In genomic region chr10:33211123-33211878, GRCh38 we compare ENCODE assay signal across 9 cellular contexts.
DNase-seq lines count a peak whose midpoint lies in the region; ATAC-seq and TF ChIP-seq lines count a peak whose summit lies in the region.
"Had no signal": no experiment of that assay in that cellular context is flagged by ENCODE, and none has a peak within 500 bp of the region (broad histone marks: within the 10 kb centered on the region; RNA-seq: fewer than 3 reads in every experiment).

No MANE protein-coding gene starts in this region.

- no peak for TF ChIP-seq POLR2A in gastrocnemius medialis (IDR thresholded peaks at IDR 0.05)

- H3K27ac Mint-ChIP-seq in WTC11: peak overlapping the region; percentile 11

- no peaks in the 10 kb centered on the region for H3K9me3 Mint-ChIP-seq in WTC11

- peak overlapping the region; percentile 44 to 57 (median 52) for H3K27ac ChIP-seq in gastrocnemius medialis

- H3K4me3 ChIP-seq in fibroblast of the aortic adventitia (ENCODE audit: low read depth, low read length) (no peak overlapping the region), gastrocnemius medialis (no peak overlapping the region)

- CTCF ChIA-PET in WTC11 (lab: Charles Lee): interaction anchor here (0.6 to 1.2 kb wide), 2 partner anchors 18 to 65 kb away, joined by 3 read pairs; no protein-coding TSS in a partner anchor

- TF ChIP-seq CTCF in WTC11 (IDR thresholded peaks at IDR 0.05) (no peak), fibroblast of the aortic adventitia (IDR thresholded peaks at IDR 0.05; ENCODE audit: insufficient read depth, low read length) (no peak), gastrocnemius medialis (IDR thresholded peaks at IDR 0.05 in 4 of 5, conservative IDR thresholded peaks at IDR 0.05 in 1 of 5) (no peak)

- H3K4me3 Mint-ChIP-seq in WTC11: no peak overlapping the region

- intact Hi-C loops in gastrocnemius medialis (cut with DNase I; ENCODE audit: low total_unique reads): no loop called here

- ATAC-seq in GM18502 (IDR thresholded peaks at IDR 0.05; ENCODE audit: poor library complexity, unreplicated experiment) (peak; percentile 56), WTC11 (no peak), gastrocnemius medialis (peak; percentile 56 to 59), GM21447 (IDR thresholded peaks at IDR 0.05; ENCODE audit: unreplicated experiment) (no peak), HG03378 (IDR thresholded peaks at IDR 0.05; ENCODE audit: unreplicated experiment) (no peak)

- H3K27me3 Mint-ChIP-seq in WTC11 (ENCODE audit: low read depth): no peaks in the 10 kb centered on the region

- H3K36me3 Mint-ChIP-seq in WTC11: no peaks in the 10 kb centered on the region

- in situ Hi-C loops in gastrocnemius medialis (cut with MboI; ENCODE audit: low sequenced_read_pairs in 4 of 4): loop anchor here in 1 of 4 donors (25.0 kb wide), 1 partner anchor 101 kb away; no protein-coding TSS in a partner anchor

- H3K27me3 ChIP-seq in gastrocnemius medialis: no peaks in the 10 kb centered on the region

- POLR2A ChIA-PET in WTC11 (lab: Charles Lee): interaction anchor here (0.6 kb wide), 1 partner anchor 10 kb away, joined by 5 read pairs; no protein-coding TSS in a partner anchor

- DNase-seq in WTC11 (ENCODE audit: low spot score): no peak
- DNase-seq in fibroblast of the aortic adventitia (ENCODE audit: low read depth): peak; percentile 90
- peak in 1 of 2 donors; percentile 49 for DNase-seq in gastrocnemius medialis
- no peak for DNase-seq in NCI-H2029 (lab: John Stamatoyannopoulos, UW)
- DNase-seq in NCI-H1417 (lab: John Stamatoyannopoulos, UW): no peak
- DNase-seq: retina had no signal

- peaks cover 0 to 15% of the 10 kb centered on the region in 2 donors for H3K4me1 ChIP-seq in gastrocnemius medialis

- peaks cover 6% of the 10 kb centered on the region; the same call in 1 of the 2 replicates for H3K4me1 Mint-ChIP-seq in WTC11

- no peaks in the 10 kb centered on the region for H3K9me3 ChIP-seq in gastrocnemius medialis

- peaks cover 0 to 30% of the 10 kb centered on the region in 2 donors for H3K36me3 ChIP-seq in gastrocnemius medialis

TF ChIP-seq in WTC11, 78 proteins besides CTCF, POLR2A, EP300 and RAD21:
- TF ChIP-seq ARID4B (CRISPR knock-in tag; IDR thresholded peaks at IDR 0.05; ENCODE audit: borderline replicate concordance) (no peak), ZNF396 (CRISPR knock-in tag; IDR thresholded peaks at IDR 0.05; ENCODE audit: borderline replicate concordance) (no peak), FOXP1 (CRISPR knock-in tag; IDR thresholded peaks at IDR 0.05; ENCODE audit: borderline replicate concordance) (no peak), ZNF416 (CRISPR knock-in tag; IDR thresholded peaks at IDR 0.05) (no peak)
TF ChIP-seq in WTC11: peak in this region for 0.

Comparison
In these comparisons a context has a peak if more than half of its experiments do, and no peak if none do; other contexts are left out.
1. ATAC-seq: peak in GM18502 (single experiment) and gastrocnemius medialis (2 of 2); none in WTC11 (single experiment), GM21447 (single experiment) and HG03378 (single experiment).